Comparison of ENCODE assay signal across 8 cellular contexts in genomic region chr1:3624194-3625136, GRCh38. TPM values are rescaled to one million over a fixed set of nuclear protein-coding genes. Genes with fewer than 3 reads are reported as not detected.
DNase-seq lines count a peak whose midpoint lies in the region; ATAC-seq, FAIRE-seq and TF ChIP-seq lines count a peak whose summit lies in the region.

Gene TPRG1L (plus strand): TSS chr1:3625015. CDS start chr1:3625073, 58 bp downstream.

- H3K27me3 ChIP-seq in NT2/D1 (ENCODE audit: insufficient read depth, insufficient read length) (peaks cover 26% of the 10 kb centered on the region), H1 (replicated peaks in 1 of 4; ENCODE audit: control insufficient read depth in 3 of 4, extremely low read depth in 1 of 4, insufficient read depth in 3 of 4, low read length in 3 of 4) (no peaks in the 10 kb centered on the region), mesendoderm (ENCODE audit: insufficient read depth, low read length, poor library complexity) (no peaks in the 10 kb centered on the region)

- peaks cover 11% of the 10 kb centered on the region for H3K23me2 ChIP-seq in H1 (ENCODE audit: low read depth, low read length)

- peak within 1 kb of the TSS; percentile 86 for H4K8ac ChIP-seq in H1 (ENCODE audit: extremely low read depth, insufficient read depth, low read length)
- H4K8ac ChIP-seq in mesendoderm (ENCODE audit: low read depth, low read length), result no peak within 1 kb of the TSS

- H3K4me3 ChIP-seq in NT2/D1 (ENCODE audit: insufficient read length, low read depth) (peak within 1 kb of the TSS; percentile 85), H1 (ENCODE audit: extremely low read depth in 1 of 4, insufficient read depth in 2 of 4, low read depth in 3 of 4, low read length in 4 of 4) (peak within 1 kb of the TSS; percentile 77 to 90 (median 86)), mesendoderm (ENCODE audit: low read length) (peak within 1 kb of the TSS; percentile 83)

- DNase-seq in COR-L47 (lab: John Stamatoyannopoulos, UW) (peak; percentile 97), HTR-8/SVneo (ENCODE audit: insufficient read length, low spot score) (peak; percentile 96), NT2/D1 (ENCODE audit: low read depth, low spot score) (peak; percentile 89), H1 (ENCODE audit: low read depth in 1 of 2, low spot score in 2 of 2) (peak; percentile 82 to 99), mesendoderm (peak; percentile 98)
- peak; percentile 98 for DNase-seq in activated CD8-positive, alpha-beta memory T cell treated with anti-CD3 and anti-CD28 coated beads, Interleukin-2, amount 10 ng/mL, durations not matched to agents 7 days and 5 days
- peak; percentile 98 for DNase-seq in stimulated activated CD8-positive, alpha-beta memory T cell treated with anti-CD3 and anti-CD28 coated beads, Interleukin-12 subunit alpha, Interleukin-12 subunit beta, amount 100 ng/mL, for 4 hours (ENCODE audit: low read depth)

- no peak for TF ChIP-seq CTCF in H1 (IDR thresholded peaks at IDR 0.05; ENCODE audit: control extremely low read depth in 1 of 3, insufficient read depth in 1 of 3, low read depth in 1 of 3, low read length in 3 of 3)

- TF ChIP-seq POLR2A in H1 (IDR thresholded peaks at IDR 0.05; ENCODE audit: control extremely low read depth in 1 of 2, low read depth in 2 of 2, low read length in 2 of 2), result no peak

- no peaks in the 10 kb centered on the region for H3K79me1 ChIP-seq in H1 (ENCODE audit: low read depth, low read length)
- H3K79me1 ChIP-seq in mesendoderm (ENCODE audit: low read length), result peaks cover 3% of the 10 kb centered on the region

- no peak within 1 kb of the TSS for H3K4ac ChIP-seq in H1 (replicated peaks; ENCODE audit: insufficient read length, low read depth, low read length)
- no peak within 1 kb of the TSS for H3K4ac ChIP-seq in mesendoderm (ENCODE audit: low read depth, low read length)

- no peak within 1 kb of the TSS for H2BK20ac ChIP-seq in H1 (ENCODE audit: low read length)

- H3K79me2 ChIP-seq in H1 (ENCODE audit: control insufficient read depth in 1 of 2, insufficient read depth in 2 of 2, low read length in 2 of 2), result no peaks in the 10 kb centered on the region; a peak in 1 of 4 replicates
- no peaks in the 10 kb centered on the region for H3K79me2 ChIP-seq in mesendoderm (ENCODE audit: control insufficient read depth, insufficient read depth, low read length)

- H3K56ac ChIP-seq in H1 (replicated peaks; ENCODE audit: insufficient read length, low read depth, low read length) (no peak within 1 kb of the TSS), mesendoderm (ENCODE audit: low read length) (peak within 1 kb of the TSS; percentile 91)

- peaks cover 3% of the 10 kb centered on the region in 2 experiments for H4K20me1 ChIP-seq in H1 (replicated peaks in 1 of 2; ENCODE audit: control insufficient read depth in 1 of 2, insufficient read depth in 2 of 2, low read length in 2 of 2)

- no peak for TF ChIP-seq RAD21 in H1 (IDR thresholded peaks at IDR 0.05 in 1 of 2, conservative IDR thresholded peaks at IDR 0.05 in 1 of 2; ENCODE audit: low read depth in 2 of 2, low read length in 2 of 2)

- H3K4me1 ChIP-seq in NT2/D1 (ENCODE audit: insufficient read depth, insufficient read length) (no peaks in the 10 kb centered on the region), H1 (replicated peaks in 1 of 4; ENCODE audit: control insufficient read depth in 3 of 4, insufficient read depth in 4 of 4, low read length in 3 of 4) (peaks cover 0 to 12% (median 2%) of the 10 kb centered on the region in 4 experiments; a peak in 6 of 7 replicates), mesendoderm (ENCODE audit: control insufficient read depth, low read depth, low read length) (peaks cover 3% of the 10 kb centered on the region)

- H3K18ac ChIP-seq in H1 (ENCODE audit: extremely low read depth, low read length) (no peak within 1 kb of the TSS), mesendoderm (ENCODE audit: low read length) (peak within 1 kb of the TSS; percentile 33)

- H3K4me1 Mint-ChIP-seq in activated CD8-positive, alpha-beta memory T cell treated with anti-CD3 and anti-CD28 coated beads, Interleukin-2, amount 10 ng/mL, durations not matched to agents 7 days and 5 days, result peaks cover 18% of the 10 kb centered on the region

- H3K23ac ChIP-seq in H1 (ENCODE audit: insufficient read length), result no peak within 1 kb of the TSS
- H3K23ac ChIP-seq in mesendoderm (ENCODE audit: low read length), result peak within 1 kb of the TSS; percentile 24

- no peak within 1 kb of the TSS for H4K91ac ChIP-seq in H1 (replicated peaks; ENCODE audit: insufficient read length, low read length)

- peak within 1 kb of the TSS; percentile 86 for H3K4me3 Mint-ChIP-seq in activated CD8-positive, alpha-beta memory T cell treated with anti-CD3 and anti-CD28 coated beads, Interleukin-2, amount 10 ng/mL, durations not matched to agents 7 days and 5 days

- H2AFZ ChIP-seq in H1 (ENCODE audit: low read length), result peak within 1 kb of the TSS; percentile 7; the same call in 1 of the 2 replicates

- H3K27ac Mint-ChIP-seq in activated CD8-positive, alpha-beta memory T cell treated with anti-CD3 and anti-CD28 coated beads, Interleukin-2, amount 10 ng/mL, durations not matched to agents 7 days and 5 days, result peak within 1 kb of the TSS; percentile 92

- H2BK120ac ChIP-seq in H1 (replicated peaks; ENCODE audit: low read depth, low read length) (no peak within 1 kb of the TSS), mesendoderm (ENCODE audit: low read depth, low read length) (no peak within 1 kb of the TSS)

- no peaks in the 10 kb centered on the region for H3K9me3 Mint-ChIP-seq in activated CD8-positive, alpha-beta memory T cell treated with anti-CD3 and anti-CD28 coated beads, Interleukin-2, amount 10 ng/mL, durations not matched to agents 7 days and 5 days (ENCODE audit: low read depth)

- H2BK15ac ChIP-seq in H1 (ENCODE audit: low read length) (no peak within 1 kb of the TSS), mesendoderm (replicated peaks; ENCODE audit: low read depth) (no peak within 1 kb of the TSS)

- H3K4me2 ChIP-seq in H1 (ENCODE audit: insufficient read depth in 1 of 2, low read depth in 2 of 2, low read length in 2 of 2) (peak within 1 kb of the TSS; percentile 87 to 95), mesendoderm (ENCODE audit: low read length) (peak within 1 kb of the TSS; percentile 96)

- no peak within 1 kb of the TSS for H4K5ac ChIP-seq in H1 (ENCODE audit: insufficient read length, low read depth, low read length)
- no peak within 1 kb of the TSS for H4K5ac ChIP-seq in mesendoderm (ENCODE audit: low read length)

- no peak within 1 kb of the TSS for H3K27ac ChIP-seq in H1 (ENCODE audit: low read depth, low read length)
- no peak within 1 kb of the TSS for H3K27ac ChIP-seq in mesendoderm (ENCODE audit: low read depth, low read length)

- no peak within 1 kb of the TSS for H3K14ac ChIP-seq in H1 (ENCODE audit: insufficient read length)

- 5% methylated on average over 47 of the region's 108 CpGs; no CpG with 5 or more reads in 1 of the 2 experiments for WGBS in H1 (ENCODE audit: extremely low coverage in 1 of 2, insufficient coverage in 1 of 2, insufficient read length in 1 of 2, insufficient replicate concordance in 2 of 2, low coverage in 1 of 2, low lambda C conversion rate in 2 of 2, missing lambda C conversion rate in 1 of 2), 2 experiments
- whole genome bisulfite sequencing in mesendoderm (ENCODE audit: extremely low coverage, insufficient coverage, low lambda C conversion rate), result no CpG with 5 or more reads among the region's 108 CpGs

- H3K9me3 ChIP-seq in NT2/D1 (ENCODE audit: insufficient read depth, low read length) (no peaks in the 10 kb centered on the region), H1 (ENCODE audit: insufficient read depth in 2 of 2, low read depth in 1 of 2, low read length in 1 of 2) (no peaks in the 10 kb centered on the region)

- H3K9ac ChIP-seq in NT2/D1 (ENCODE audit: insufficient read length, low read depth) (peak within 1 kb of the TSS; percentile 83), H1 (replicated peaks in 1 of 4; ENCODE audit: extremely low read depth in 1 of 4, low read depth in 3 of 4, low read length in 3 of 4) (peak within 1 kb of the TSS; percentile 16 to 62 (median 56); a peak in 6 of 7 replicates), mesendoderm (ENCODE audit: low read length) (peak within 1 kb of the TSS; percentile 85)

- TF ChIP-seq EP300 in H1 (IDR thresholded peaks at IDR 0.05; ENCODE audit: borderline replicate concordance in 1 of 2, low read depth in 2 of 2, low read length in 2 of 2), result no peak

- CTCF ChIA-PET in activated CD8-positive, alpha-beta memory T cell treated with anti-CD3 and anti-CD28 coated beads, Interleukin-2, amount 10 ng/mL, durations not matched to agents 7 days and 5 days (lab: Charles Lee), result interaction anchor here (0.7 to 1.0 kb wide), 3 partner anchors 10 to 134 kb away, joined by 3 to 4 read pairs (median 3); no protein-coding TSS in a partner anchor
- CTCF ChIA-PET in H1 (lab: Charles Lee; ENCODE audit: partially characterized antibody), result interaction anchor here (1.0 to 6.7 kb wide), 6 partner anchors 34 to 171 kb away, joined by 4 to 148 read pairs (median 5); no protein-coding TSS in a partner anchor

- no peak within 1 kb of the TSS for H2BK5ac ChIP-seq in H1 (ENCODE audit: low read depth, low read length)
- H2BK5ac ChIP-seq in mesendoderm (ENCODE audit: low read length), result no peak within 1 kb of the TSS

- FAIRE-seq in HTR-8/SVneo (lab: Jason Lieb, UNC) (peak; percentile 93), H1 (lab: Jason Lieb, UNC) (no peak)

- peak; percentile 96 for ATAC-seq in GM21381 (IDR thresholded peaks at IDR 0.05; ENCODE audit: unreplicated experiment)
- peak; percentile 95 for ATAC-seq in activated CD8-positive, alpha-beta memory T cell treated with anti-CD3 and anti-CD28 coated beads, Interleukin-2, amount 10 ng/mL, durations not matched to agents 7 days and 5 days

- H3K27me3 Mint-ChIP-seq in activated CD8-positive, alpha-beta memory T cell treated with anti-CD3 and anti-CD28 coated beads, Interleukin-2, amount 10 ng/mL, durations not matched to agents 7 days and 5 days, result no peaks in the 10 kb centered on the region

- H3K36me3 Mint-ChIP-seq in activated CD8-positive, alpha-beta memory T cell treated with anti-CD3 and anti-CD28 coated beads, Interleukin-2, amount 10 ng/mL, durations not matched to agents 7 days and 5 days, result peaks cover 3% of the 10 kb centered on the region

- H2BK12ac ChIP-seq in H1 (ENCODE audit: low read depth, low read length), result no peak within 1 kb of the TSS

- no peak within 1 kb of the TSS for H2AK5ac ChIP-seq in H1 (ENCODE audit: low read depth, low read length)
- no peak within 1 kb of the TSS for H2AK5ac ChIP-seq in mesendoderm (ENCODE audit: low read length)

- POLR2A ChIA-PET in H1 (lab: Charles Lee; ENCODE audit: partially characterized antibody), result interaction anchor here (0.9 to 1.5 kb wide), 3 partner anchors 9 to 132 kb away, joined by 3 read pairs; no protein-coding TSS in a partner anchor

- peaks cover 26% of the 10 kb centered on the region for H3K36me3 ChIP-seq in NT2/D1 (ENCODE audit: insufficient read depth, insufficient read length, low read length)
- H3K36me3 ChIP-seq in H1 (ENCODE audit: control insufficient read depth in 2 of 4, insufficient read depth in 4 of 4, low read length in 3 of 4), result peaks cover 0 to 20% (median 6%) of the 10 kb centered on the region in 4 experiments; a peak in 6 of 8 replicates
- no peaks in the 10 kb centered on the region for H3K36me3 ChIP-seq in mesendoderm (ENCODE audit: control insufficient read depth, insufficient read depth, low read length)

RNA-seq across cellular contexts. Expression of gene TPRG1L, which starts in this region (rescaled TPM):
- 10 to 100 TPM in 1 of 2 experiments, 1 to 10 TPM in 1; 8.6 to 13.2 TPM for total RNA-seq in activated CD8-positive, alpha-beta memory T cell treated with anti-CD3 and anti-CD28 coated beads, Interleukin-2, amount 10 ng/mL, durations not matched to agents 7 days and 5 days
- total RNA-seq in H1 (2021; fragmentation: NEBNext Ultra II Directional; extraction: Animal tissue kit (Norgen Biotek cat#: 25700)), result 21.7 and 22.2 TPM in 2 replicates
- polyA plus RNA-seq in H1 (2011; rRNA removed), result 19.8 and 22.3 TPM in 2 replicates
- 21.1 TPM for polyA plus RNA-seq in H1 (2011; cell fraction: cytosol; rRNA removed)
- polyA plus RNA-seq in H1 (2011; cell fraction: nucleus; rRNA removed), result 10.8 TPM
- polyA plus RNA-seq in H1 (2012, experiment 1 of 2), result 17.4 to 21.5 TPM (median 21.1 TPM) in 4 replicates
- 23.7 TPM for polyA plus RNA-seq in H1 (2012, experiment 2 of 2)
- 13.6 TPM for polyA plus RNA-seq in H1 (2013, experiment 1 of 2)
- 13.7 TPM for polyA plus RNA-seq in H1 (2013, experiment 2 of 2)
- 15.2 and 19.2 TPM in 2 replicates for polyA minus RNA-seq in H1 (2011; rRNA and poly(A)+ RNA removed)
- polyA minus RNA-seq in H1 (2011; cell fraction: cytosol; rRNA and poly(A)+ RNA removed), result 15.5 TPM
- polyA minus RNA-seq in H1 (2011; cell fraction: nucleus; rRNA and poly(A)+ RNA removed), result 6.6 TPM
- polyA plus RNA-seq in mesendoderm (2013, experiment 1 of 2), result 13.7 TPM
- polyA plus RNA-seq in mesendoderm (2013, experiment 2 of 2), result 13.4 TPM
